Comparison of ENCODE assay signal across 9 cellular contexts in the genomic region with DNA sequence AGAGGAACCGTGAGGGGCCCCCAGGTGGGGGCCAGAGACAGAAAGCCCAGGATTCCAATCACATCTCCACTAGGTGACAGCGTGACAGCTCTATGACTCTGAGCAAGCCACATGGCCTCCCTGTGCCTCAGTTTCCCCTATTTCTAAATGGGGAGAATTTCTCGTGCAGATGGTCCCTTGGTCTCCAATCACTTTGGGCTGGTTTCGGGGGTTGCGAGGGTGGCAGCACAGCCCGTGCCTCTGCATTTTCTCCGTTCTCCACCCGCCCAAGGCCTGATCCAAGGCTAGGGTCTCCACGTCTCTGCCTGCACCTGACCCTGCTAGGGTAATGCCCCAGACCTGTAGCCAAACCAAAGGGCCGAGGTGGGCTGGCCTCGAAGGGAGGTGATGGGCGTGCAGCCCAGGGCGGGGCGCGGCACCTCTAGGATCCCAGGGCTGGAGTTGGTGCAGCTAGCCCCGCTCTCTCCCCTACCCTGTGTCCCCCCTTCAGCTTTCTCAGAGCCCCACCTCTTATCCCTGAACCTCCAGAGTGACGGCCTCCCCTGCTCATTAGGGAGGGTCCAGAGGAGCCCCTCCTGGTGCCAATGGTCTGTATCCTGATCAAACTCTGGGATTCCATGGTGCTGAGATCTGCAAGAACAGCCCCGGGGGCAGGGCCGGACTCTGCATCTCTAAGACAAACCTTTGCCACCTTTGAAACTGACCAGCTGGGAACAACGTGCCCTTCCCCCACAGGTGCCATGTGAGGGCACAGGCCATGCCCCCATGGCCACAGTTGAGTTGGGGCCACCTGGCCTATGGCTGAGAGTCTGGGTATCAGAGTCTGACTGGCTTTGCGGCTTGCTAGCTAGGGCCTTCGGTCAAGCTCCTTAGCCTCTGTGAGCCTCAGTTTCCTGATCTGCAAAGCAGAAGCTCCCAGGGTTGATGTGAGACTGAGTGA. TPM values are rescaled to one million over a fixed set of nuclear protein-coding genes. Genes with fewer than 3 reads are reported as not detected.
A peak's percentile ranks its signal among the peaks of the same experiment; 100 is the strongest.
DNase-seq lines count a peak whose midpoint lies in the region; ATAC-seq and TF ChIP-seq lines count a peak whose summit lies in the region.
"Had no signal": no experiment of that assay in that cellular context is flagged by ENCODE, and none has a peak within 500 bp of the region (broad histone marks: within the 10 kb centered on the region; RNA-seq: fewer than 3 reads in every experiment).

No MANE protein-coding gene starts in this region.

- WGBS in adipose tissue, 3 donors, result 73 to 82% (median 77%) methylated on average over 19 to 22 of the region's 22 CpGs

- H3K4me3 Mint-ChIP-seq in GM23338, result peak overlapping the region; percentile 45; the same call in 1 of the 3 replicates

- DNase-seq in GM23338 (ENCODE audit: low spot score) (peak; percentile 57), kidney tubule cell (ENCODE audit: low spot score) (peak; percentile 62), medulla oblongata (ENCODE audit: extremely low spot score) (no peak), NCI-H345 (lab: John Stamatoyannopoulos, UW) (no peak)

- no peaks in the 10 kb centered on the region for H4K20me1 ChIP-seq in GM23338 (replicated peaks; ENCODE audit: insufficient read depth)

- no peaks in the 10 kb centered on the region for H3K79me2 ChIP-seq in GM23338 (replicated peaks; ENCODE audit: insufficient read depth)

- peak overlapping the region; percentile 80 for H3K4me2 ChIP-seq in GM23338

- H3K36me3 Mint-ChIP-seq in GM23338 (ENCODE audit: low read depth), result no peaks in the 10 kb centered on the region

- H3K27ac Mint-ChIP-seq in GM23338, result peak overlapping the region; percentile 95

- H3K27me3 ChIP-seq in GM23338 (ENCODE audit: insufficient read depth), result no peaks in the 10 kb centered on the region

- ATAC-seq in GM23338 (peak; percentile 1), HG02763 (IDR thresholded peaks at IDR 0.05; ENCODE audit: unreplicated experiment) (no peak), HG02623 (IDR thresholded peaks at IDR 0.05; ENCODE audit: unreplicated experiment) (no peak)

- H3F3A ChIP-seq in GM23338 (replicated peaks; ENCODE audit: low read depth), result peaks cover 13% of the 10 kb centered on the region

- peaks cover 34% of the 10 kb centered on the region for H3K27me3 Mint-ChIP-seq in GM23338 (ENCODE audit: insufficient read depth, low read depth, poor library complexity)

- H3K9me3 Mint-ChIP-seq in GM23338, result no peaks in the 10 kb centered on the region

- H3K9me2 ChIP-seq in GM23338 (ENCODE audit: insufficient read depth), result no peaks in the 10 kb centered on the region

- peaks cover 84% of the 10 kb centered on the region for H3K4me1 Mint-ChIP-seq in GM23338

- H3K27ac ChIP-seq in GM23338 (ENCODE audit: low read depth), result peak overlapping the region; percentile 99
- H3K27ac ChIP-seq in adipose tissue (ENCODE audit: low read depth, low read length), result peak overlapping the region; percentile 45
- peak overlapping the region in 19 of 21 experiments; percentile 2 to 94 (median 73) for H3K27ac ChIP-seq in skin epidermis
- H3K27ac ChIP-seq: HL-60 had no signal

- TF ChIP-seq CTCF in GM23338 (conservative IDR thresholded peaks at IDR 0.05; ENCODE audit: low read depth in 2 of 2), result no peak

- peaks cover 53% of the 10 kb centered on the region for H3K4me1 ChIP-seq in GM23338 (ENCODE audit: insufficient read depth)

- no peak overlapping the region for H2AFZ ChIP-seq in GM23338

- H3K4me3 ChIP-seq in GM23338 (peak overlapping the region; percentile 36; the same call in 1 of the 2 replicates), skin epidermis (no peak overlapping the region)

- H3K36me3 ChIP-seq in GM23338 (ENCODE audit: insufficient read depth), result no peaks in the 10 kb centered on the region

TF ChIP-seq in GM23338, 12 proteins besides CTCF, POLR2A, EP300 and RAD21 (continues in another document):
- TF ChIP-seq POLR2AphosphoS5 (IDR thresholded peaks at IDR 0.05; ENCODE audit: low read depth) (no peak), NANOG (IDR thresholded peaks at IDR 0.05; ENCODE audit: borderline replicate concordance) (no peak), JUNB (IDR thresholded peaks at IDR 0.05; ENCODE audit: unreplicated experiment) (no peak), ZNF331 (CRISPR knock-in tag; IDR thresholded peaks at IDR 0.05; ENCODE audit: low read depth) (no peak)
- TF ChIP-seq, protein P1, sequence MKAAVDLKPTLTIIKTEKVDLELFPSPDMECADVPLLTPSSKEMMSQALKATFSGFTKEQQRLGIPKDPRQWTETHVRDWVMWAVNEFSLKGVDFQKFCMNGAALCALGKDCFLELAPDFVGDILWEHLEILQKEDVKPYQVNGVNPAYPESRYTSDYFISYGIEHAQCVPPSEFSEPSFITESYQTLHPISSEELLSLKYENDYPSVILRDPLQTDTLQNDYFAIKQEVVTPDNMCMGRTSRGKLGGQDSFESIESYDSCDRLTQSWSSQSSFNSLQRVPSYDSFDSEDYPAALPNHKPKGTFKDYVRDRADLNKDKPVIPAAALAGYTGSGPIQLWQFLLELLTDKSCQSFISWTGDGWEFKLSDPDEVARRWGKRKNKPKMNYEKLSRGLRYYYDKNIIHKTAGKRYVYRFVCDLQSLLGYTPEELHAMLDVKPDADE (IDR thresholded peaks at IDR 0.05), result no peak
- TF ChIP-seq, protein P2, sequence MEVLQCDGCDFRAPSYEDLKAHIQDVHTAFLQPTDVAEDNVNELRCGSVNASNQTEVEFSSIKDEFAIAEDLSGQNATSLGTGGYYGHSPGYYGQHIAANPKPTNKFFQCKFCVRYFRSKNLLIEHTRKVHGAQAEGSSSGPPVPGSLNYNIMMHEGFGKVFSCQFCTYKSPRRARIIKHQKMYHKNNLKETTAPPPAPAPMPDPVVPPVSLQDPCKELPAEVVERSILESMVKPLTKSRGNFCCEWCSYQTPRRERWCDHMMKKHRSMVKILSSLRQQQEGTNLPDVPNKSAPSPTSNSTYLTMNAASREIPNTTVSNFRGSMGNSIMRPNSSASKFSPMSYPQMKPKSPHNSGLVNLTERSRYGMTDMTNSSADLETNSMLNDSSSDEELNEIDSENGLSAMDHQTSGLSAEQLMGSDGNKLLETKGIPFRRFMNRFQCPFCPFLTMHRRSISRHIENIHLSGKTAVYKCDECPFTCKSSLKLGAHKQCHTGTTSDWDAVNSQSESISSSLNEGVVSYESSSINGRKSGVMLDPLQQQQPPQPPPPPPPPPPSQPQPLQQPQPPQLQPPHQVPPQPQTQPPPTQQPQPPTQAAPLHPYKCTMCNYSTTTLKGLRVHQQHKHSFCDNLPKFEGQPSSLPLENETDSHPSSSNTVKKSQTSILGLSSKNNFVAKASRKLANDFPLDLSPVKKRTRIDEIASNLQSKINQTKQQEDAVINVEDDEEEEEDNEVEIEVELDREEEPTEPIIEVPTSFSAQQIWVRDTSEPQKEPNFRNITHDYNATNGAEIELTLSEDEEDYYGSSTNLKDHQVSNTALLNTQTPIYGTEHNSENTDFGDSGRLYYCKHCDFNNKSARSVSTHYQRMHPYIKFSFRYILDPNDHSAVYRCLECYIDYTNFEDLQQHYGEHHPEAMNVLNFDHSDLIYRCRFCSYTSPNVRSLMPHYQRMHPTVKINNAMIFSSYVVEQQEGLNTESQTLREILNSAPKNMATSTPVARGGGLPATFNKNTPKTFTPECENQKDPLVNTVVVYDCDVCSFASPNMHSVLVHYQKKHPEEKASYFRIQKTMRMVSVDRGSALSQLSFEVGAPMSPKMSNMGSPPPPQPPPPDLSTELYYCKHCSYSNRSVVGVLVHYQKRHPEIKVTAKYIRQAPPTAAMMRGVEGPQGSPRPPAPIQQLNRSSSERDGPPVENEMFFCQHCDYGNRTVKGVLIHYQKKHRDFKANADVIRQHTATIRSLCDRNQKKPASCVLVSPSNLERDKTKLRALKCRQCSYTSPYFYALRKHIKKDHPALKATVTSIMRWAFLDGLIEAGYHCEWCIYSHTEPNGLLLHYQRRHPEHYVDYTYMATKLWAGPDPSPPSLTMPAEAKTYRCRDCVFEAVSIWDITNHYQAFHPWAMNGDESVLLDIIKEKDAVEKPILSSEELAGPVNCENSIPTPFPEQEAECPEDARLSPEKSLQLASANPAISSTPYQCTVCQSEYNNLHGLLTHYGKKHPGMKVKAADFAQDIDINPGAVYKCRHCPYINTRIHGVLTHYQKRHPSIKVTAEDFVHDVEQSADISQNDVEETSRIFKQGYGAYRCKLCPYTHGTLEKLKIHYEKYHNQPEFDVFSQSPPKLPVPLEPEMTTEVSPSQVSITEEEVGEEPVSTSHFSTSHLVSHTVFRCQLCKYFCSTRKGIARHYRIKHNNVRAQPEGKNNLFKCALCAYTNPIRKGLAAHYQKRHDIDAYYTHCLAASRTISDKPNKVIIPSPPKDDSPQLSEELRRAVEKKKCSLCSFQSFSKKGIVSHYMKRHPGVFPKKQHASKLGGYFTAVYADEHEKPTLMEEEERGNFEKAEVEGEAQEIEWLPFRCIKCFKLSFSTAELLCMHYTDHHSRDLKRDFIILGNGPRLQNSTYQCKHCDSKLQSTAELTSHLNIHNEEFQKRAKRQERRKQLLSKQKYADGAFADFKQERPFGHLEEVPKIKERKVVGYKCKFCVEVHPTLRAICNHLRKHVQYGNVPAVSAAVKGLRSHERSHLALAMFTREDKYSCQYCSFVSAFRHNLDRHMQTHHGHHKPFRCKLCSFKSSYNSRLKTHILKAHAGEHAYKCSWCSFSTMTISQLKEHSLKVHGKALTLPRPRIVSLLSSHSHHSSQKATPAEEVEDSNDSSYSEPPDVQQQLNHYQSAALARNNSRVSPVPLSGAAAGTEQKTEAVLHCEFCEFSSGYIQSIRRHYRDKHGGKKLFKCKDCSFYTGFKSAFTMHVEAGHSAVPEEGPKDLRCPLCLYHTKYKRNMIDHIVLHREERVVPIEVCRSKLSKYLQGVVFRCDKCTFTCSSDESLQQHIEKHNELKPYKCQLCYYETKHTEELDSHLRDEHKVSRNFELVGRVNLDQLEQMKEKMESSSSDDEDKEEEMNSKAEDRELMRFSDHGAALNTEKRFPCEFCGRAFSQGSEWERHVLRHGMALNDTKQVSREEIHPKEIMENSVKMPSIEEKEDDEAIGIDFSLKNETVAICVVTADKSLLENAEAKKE (CRISPR knock-in tag; IDR thresholded peaks at IDR 0.05), result no peak

RNA-seq across cellular contexts. Expression of a gene that starts 22.9 kb away (rescaled TPM):
- 11.5 and 12.7 TPM in 2 replicates for total RNA-seq in GM23338 (2014; rRNA removed; shearing (Covaris generic))
- polyA plus RNA-seq in GM23338 (2016; fragmentation: Nextera tagmentation; extraction: Ambion mirVana), result 2.6 and 2.8 TPM in 2 replicates
- polyA plus RNA-seq in adipose tissue, result 10 to 100 TPM; 19.5 to 57.2 (median 29.9) TPM

Comparison
In these comparisons a context has a peak if more than half of its experiments do, and no peak if none do; other contexts are left out.
1. DNase-seq: peak in GM23338 (single experiment) and kidney tubule cell (single experiment); none in medulla oblongata (single experiment) and NCI-H345 (single experiment).
2. H3K27ac ChIP-seq: peak in every context shown above with its lines; median percentile 99 in GM23338; 73 in skin epidermis; 45 in adipose tissue.